ENCODE assay signal across 1 cellular context in the genomic region with DNA sequence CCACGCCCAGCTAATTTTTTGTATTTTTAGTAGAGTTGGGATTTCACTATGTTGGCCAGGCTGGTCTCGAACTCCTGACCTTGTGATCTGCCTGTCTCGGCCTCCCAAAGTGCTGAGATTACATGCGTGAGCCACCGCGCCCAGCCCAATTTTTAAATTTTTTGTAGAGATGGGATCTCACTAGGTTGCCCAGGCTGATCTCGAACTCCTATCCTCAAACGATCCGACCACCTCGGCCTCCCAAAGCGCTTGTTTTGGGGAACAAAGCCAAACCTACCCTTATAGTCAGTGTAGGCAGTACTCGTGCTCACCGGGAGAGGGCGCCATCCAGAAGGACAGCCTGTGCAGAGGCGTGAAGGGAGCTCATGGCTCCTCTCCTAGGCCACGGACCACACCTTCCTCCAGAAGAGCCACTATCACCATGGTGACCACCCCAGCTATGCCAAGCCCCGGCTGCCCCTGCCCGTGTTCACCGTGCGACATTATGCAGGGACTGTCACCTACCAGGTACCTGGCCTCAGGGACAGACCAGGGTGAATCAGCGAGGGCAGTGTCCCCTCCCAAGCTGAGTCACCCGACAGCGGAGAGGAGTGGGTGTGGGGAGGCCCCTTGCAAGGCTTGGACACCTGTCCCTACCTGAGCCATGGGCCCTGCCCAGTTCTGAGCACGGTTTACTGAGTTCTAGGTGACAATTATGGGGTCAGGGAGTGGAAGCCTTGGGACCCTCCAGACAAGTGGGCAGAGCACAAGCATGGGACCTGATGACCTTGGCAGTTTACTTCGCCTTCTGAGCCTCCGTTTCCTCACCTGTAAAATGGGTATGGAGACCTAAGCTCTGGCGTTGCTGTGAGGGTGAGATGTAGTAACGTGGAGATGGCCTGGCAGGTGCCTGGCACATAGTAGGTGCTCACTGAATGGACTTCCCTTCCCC.
TF ChIP-seq lines count a peak whose summit lies in the region.

No MANE protein-coding gene starts in this region.

TF ChIP-seq in K562, 482 proteins besides CTCF, POLR2A, EP300 and RAD21 (continued from another document and continues in another):
- TF ChIP-seq, protein P1, sequence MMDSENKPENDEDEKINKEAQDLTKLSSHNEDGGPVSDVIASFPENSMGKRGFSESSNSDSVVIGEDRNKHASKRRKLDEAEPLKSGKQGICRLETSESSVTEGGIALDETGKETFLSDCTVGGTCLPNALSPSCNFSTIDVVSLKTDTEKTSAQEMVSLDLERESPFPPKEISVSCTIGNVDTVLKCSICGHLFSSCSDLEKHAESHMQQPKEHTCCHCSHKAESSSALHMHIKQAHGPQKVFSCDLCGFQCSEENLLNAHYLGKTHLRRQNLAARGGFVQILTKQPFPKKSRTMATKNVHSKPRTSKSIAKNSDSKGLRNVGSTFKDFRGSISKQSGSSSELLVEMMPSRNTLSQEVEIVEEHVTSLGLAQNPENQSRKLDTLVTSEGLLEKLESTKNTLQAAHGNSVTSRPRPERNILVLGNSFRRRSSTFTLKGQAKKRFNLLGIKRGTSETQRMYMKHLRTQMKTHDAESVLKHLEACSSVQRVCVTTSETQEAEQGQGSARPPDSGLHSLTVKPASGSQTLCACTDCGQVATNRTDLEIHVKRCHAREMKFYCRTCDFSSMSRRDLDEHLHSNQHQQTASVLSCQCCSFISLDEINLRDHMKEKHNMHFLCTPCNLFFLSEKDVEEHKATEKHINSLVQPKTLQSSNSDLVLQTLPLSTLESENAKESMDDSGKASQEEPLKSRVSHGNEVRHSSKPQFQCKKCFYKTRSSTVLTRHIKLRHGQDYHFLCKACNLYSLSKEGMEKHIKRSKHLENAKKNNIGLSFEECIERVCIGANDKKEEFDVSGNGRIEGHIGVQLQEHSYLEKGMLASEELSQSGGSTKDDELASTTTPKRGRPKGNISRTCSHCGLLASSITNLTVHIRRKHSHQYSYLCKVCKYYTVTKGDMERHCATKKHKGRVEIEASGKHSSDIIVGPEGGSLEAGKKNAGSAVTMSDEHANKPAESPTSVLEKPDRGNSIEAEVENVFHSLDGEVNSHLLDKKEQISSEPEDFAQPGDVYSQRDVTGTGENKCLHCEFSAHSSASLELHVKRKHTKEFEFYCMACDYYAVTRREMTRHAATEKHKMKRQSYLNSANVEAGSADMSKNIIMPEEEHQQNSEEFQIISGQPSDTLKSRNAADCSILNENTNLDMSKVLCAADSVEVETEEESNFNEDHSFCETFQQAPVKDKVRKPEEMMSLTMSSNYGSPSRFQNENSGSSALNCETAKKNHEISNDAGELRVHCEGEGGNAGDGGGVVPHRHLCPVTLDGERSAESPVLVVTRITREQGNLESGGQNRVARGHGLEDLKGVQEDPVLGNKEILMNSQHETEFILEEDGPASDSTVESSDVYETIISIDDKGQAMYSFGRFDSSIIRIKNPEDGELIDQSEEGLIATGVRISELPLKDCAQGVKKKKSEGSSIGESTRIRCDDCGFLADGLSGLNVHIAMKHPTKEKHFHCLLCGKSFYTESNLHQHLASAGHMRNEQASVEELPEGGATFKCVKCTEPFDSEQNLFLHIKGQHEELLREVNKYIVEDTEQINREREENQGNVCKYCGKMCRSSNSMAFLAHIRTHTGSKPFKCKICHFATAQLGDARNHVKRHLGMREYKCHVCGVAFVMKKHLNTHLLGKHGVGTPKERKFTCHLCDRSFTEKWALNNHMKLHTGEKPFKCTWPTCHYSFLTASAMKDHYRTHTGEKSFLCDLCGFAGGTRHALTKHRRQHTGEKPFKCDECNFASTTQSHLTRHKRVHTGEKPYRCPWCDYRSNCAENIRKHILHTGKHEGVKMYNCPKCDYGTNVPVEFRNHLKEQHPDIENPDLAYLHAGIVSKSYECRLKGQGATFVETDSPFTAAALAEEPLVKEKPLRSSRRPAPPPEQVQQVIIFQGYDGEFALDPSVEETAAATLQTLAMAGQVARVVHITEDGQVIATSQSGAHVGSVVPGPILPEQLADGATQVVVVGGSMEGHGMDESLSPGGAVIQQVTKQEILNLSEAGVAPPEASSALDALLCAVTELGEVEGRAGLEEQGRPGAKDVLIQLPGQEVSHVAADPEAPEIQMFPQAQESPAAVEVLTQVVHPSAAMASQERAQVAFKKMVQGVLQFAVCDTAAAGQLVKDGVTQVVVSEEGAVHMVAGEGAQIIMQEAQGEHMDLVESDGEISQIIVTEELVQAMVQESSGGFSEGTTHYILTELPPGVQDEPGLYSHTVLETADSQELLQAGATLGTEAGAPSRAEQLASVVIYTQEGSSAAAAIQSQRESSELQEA (IDR thresholded peaks at IDR 0.05; ENCODE audit: low read depth): no peak
- TF ChIP-seq ZNF512 (tag; IDR thresholded peaks at IDR 0.05) (no peak), EP400 (IDR thresholded peaks at IDR 0.05) (no peak), ADNP (tag; IDR thresholded peaks at IDR 0.05) (peak; percentile 84), ZNF76 (CRISPR knock-in tag; IDR thresholded peaks at IDR 0.05; ENCODE audit: borderline replicate concordance) (no peak), JUND (IDR thresholded peaks at IDR 0.05; ENCODE audit: borderline replicate concordance, low read depth, low read length) (peak; percentile 39), JUND (tag; IDR thresholded peaks at IDR 0.05; ENCODE audit: borderline replicate concordance, low read depth, low read length) (no peak; the same call in 2 of the 3 replicates), SMARCA4 (IDR thresholded peaks at IDR 0.05) (peak; percentile 28; the same call in 1 of the 2 replicates), HDAC3 (IDR thresholded peaks at IDR 0.05; ENCODE audit: borderline replicate concordance, partially characterized antibody) (no peak), CTCFL (IDR thresholded peaks at IDR 0.05; ENCODE audit: borderline replicate concordance, insufficient read depth, low read depth, low read length, poor library complexity, severe bottlenecking) (peak; percentile 32), TRIM24 (IDR thresholded peaks at IDR 0.05) (0 out of 4 replicates have a peak, but pooled peaks of 1 of the 2 experiments have one; percentile 8), NFIC (IDR thresholded peaks at IDR 0.05) (peak; percentile 67), ZFP36 (IDR thresholded peaks at IDR 0.05; ENCODE audit: low read depth, low read length, partially characterized antibody) (no peak), SMARCE1 (IDR thresholded peaks at IDR 0.05) (0 out of 2 replicates have a peak, but pooled peaks have one; percentile 17), EHMT2 (IDR thresholded peaks at IDR 0.05) (peak; percentile 26; the same call in 1 of the 2 replicates), NEUROD1 (IDR thresholded peaks at IDR 0.05; ENCODE audit: borderline replicate concordance, low read depth, low read length, partially characterized antibody) (peak; percentile 36), RB1 (IDR thresholded peaks at IDR 0.05; ENCODE audit: low read depth) (peak; percentile 50; the same call in 1 of the 2 replicates), BCOR (IDR thresholded peaks at IDR 0.05) (peak; percentile 77), RBM22 (IDR thresholded peaks at IDR 0.05; ENCODE audit: low read depth, low read length, poor library complexity, severe bottlenecking) (no peak), ESRRA (IDR thresholded peaks at IDR 0.05; ENCODE audit: borderline replicate concordance, low read depth) (peak; percentile 66), ETS1 (conservative IDR thresholded peaks at IDR 0.05; ENCODE audit: control insufficient read depth, low read depth, low read length) (no peak), SOX6 (IDR thresholded peaks at IDR 0.05) (peak; percentile 44; the same call in 1 of the 2 replicates), TOE1 (IDR thresholded peaks at IDR 0.05; ENCODE audit: borderline replicate concordance) (0 out of 2 replicates have a peak, but pooled peaks have one; percentile 30), TOE1 (CRISPR knock-in tag; IDR thresholded peaks at IDR 0.05; ENCODE audit: borderline replicate concordance, low read depth) (no peak), YY1 (IDR thresholded peaks at IDR 0.05; ENCODE audit: borderline replicate concordance in 1 of 3, control insufficient read depth in 1 of 3, extremely low read depth in 1 of 3, insufficient read depth in 3 of 3, insufficient read length in 1 of 3, insufficient replicate concordance in 2 of 3, low read depth in 1 of 3, low read length in 2 of 3) (peak in 2 of 3 experiments; percentile 58 to 65), XRCC4 (IDR thresholded peaks at IDR 0.05; ENCODE audit: extremely low read depth, insufficient read depth, insufficient read length) (no peak), ZNF347 (CRISPR knock-in tag; IDR thresholded peaks at IDR 0.05; ENCODE audit: low read depth) (no peak), HSF4 (CRISPR knock-in tag; IDR thresholded peaks at IDR 0.05; ENCODE audit: borderline replicate concordance) (no peak), RFX1 (IDR thresholded peaks at IDR 0.05) (peak; percentile 85), EGR1 (conservative IDR thresholded peaks at IDR 0.05) (peak; percentile 45), ZNF707 (CRISPR knock-in tag; conservative IDR thresholded peaks at IDR 0.05) (no peak), ZKSCAN1 (IDR thresholded peaks at IDR 0.05; ENCODE audit: low read depth, low read length) (peak; percentile 91), SMARCB1 (IDR thresholded peaks at IDR 0.05; ENCODE audit: insufficient read length, low read depth) (no peak), POLR3G (IDR thresholded peaks at IDR 0.05; ENCODE audit: extremely low read depth, insufficient read length, insufficient replicate concordance) (no peak), NBN (IDR thresholded peaks at IDR 0.05; ENCODE audit: low read depth) (0 out of 2 replicates have a peak, but pooled peaks have one; percentile 65), ZFX (CRISPR knock-in tag; IDR thresholded peaks at IDR 0.05) (peak; percentile 31; the same call in 1 of the 2 replicates), BCL6 (CRISPR knock-in tag; IDR thresholded peaks at IDR 0.05) (no peak), L3MBTL2 (IDR thresholded peaks at IDR 0.05) (peak; percentile 70), ZNF263 (CRISPR knock-in tag; IDR thresholded peaks at IDR 0.05; ENCODE audit: borderline replicate concordance) (peak; percentile 77; the same call in 1 of the 2 replicates), CTBP1 (IDR thresholded peaks at IDR 0.05; ENCODE audit: borderline replicate concordance) (peak; percentile 63; the same call in 1 of the 2 replicates)
- TF ChIP-seq, protein P2, sequence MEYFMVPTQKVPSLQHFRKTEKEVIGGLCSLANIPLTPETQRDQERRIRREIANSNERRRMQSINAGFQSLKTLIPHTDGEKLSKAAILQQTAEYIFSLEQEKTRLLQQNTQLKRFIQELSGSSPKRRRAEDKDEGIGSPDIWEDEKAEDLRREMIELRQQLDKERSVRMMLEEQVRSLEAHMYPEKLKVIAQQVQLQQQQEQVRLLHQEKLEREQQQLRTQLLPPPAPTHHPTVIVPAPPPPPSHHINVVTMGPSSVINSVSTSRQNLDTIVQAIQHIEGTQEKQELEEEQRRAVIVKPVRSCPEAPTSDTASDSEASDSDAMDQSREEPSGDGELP (CRISPR knock-in tag; IDR thresholded peaks at IDR 0.05; ENCODE audit: borderline replicate concordance): peak; percentile 70; the same call in 1 of the 2 replicates
- TF ChIP-seq, protein P3, sequence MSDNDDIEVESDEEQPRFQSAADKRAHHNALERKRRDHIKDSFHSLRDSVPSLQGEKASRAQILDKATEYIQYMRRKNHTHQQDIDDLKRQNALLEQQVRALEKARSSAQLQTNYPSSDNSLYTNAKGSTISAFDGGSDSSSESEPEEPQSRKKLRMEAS (CRISPR knock-in tag; IDR thresholded peaks at IDR 0.05): peak; percentile 67
- TF ChIP-seq, protein P4, sequence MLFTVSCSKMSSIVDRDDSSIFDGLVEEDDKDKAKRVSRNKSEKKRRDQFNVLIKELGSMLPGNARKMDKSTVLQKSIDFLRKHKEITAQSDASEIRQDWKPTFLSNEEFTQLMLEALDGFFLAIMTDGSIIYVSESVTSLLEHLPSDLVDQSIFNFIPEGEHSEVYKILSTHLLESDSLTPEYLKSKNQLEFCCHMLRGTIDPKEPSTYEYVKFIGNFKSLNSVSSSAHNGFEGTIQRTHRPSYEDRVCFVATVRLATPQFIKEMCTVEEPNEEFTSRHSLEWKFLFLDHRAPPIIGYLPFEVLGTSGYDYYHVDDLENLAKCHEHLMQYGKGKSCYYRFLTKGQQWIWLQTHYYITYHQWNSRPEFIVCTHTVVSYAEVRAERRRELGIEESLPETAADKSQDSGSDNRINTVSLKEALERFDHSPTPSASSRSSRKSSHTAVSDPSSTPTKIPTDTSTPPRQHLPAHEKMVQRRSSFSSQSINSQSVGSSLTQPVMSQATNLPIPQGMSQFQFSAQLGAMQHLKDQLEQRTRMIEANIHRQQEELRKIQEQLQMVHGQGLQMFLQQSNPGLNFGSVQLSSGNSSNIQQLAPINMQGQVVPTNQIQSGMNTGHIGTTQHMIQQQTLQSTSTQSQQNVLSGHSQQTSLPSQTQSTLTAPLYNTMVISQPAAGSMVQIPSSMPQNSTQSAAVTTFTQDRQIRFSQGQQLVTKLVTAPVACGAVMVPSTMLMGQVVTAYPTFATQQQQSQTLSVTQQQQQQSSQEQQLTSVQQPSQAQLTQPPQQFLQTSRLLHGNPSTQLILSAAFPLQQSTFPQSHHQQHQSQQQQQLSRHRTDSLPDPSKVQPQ (CRISPR knock-in tag; IDR thresholded peaks at IDR 0.05; ENCODE audit: borderline replicate concordance): no peak
